8 cellular contexts compared by ENCODE assay signal in genomic region chr6:117976030-117976651, GRCh38.
DNase-seq lines count a peak whose midpoint lies in the region; ATAC-seq and TF ChIP-seq lines count a peak whose summit lies in the region.

No MANE protein-coding gene starts in this region.

- no peak overlapping the region for H3K4me3 Mint-ChIP-seq in type B pancreatic cell
- H3K4me3 Mint-ChIP-seq in activated CD4-positive, alpha-beta memory T cell treated with anti-CD3 and anti-CD28 coated beads for 36 hours, result no peak overlapping the region

- DNase-seq in DMS 273 (lab: John Stamatoyannopoulos, UW; ENCODE audit: unreplicated experiment), result peak; percentile 77
- DNase-seq in DMS 273 treated with DMSO at 0.1 percent for 48 hours (lab: John Stamatoyannopoulos, UW), result no peak
- peak; percentile 55 for DNase-seq in NCI-H2227 (lab: John Stamatoyannopoulos, UW; ENCODE audit: unreplicated experiment)
- DNase-seq in amniotic stem cell (lab: John Stamatoyannopoulos, UW), result peak; percentile 7
- DNase-seq in iPS DF 6.9 (ENCODE audit: low read depth, low spot score), result peak; percentile 35
- DNase-seq in type B pancreatic cell (ENCODE audit: extremely low spot score, unreplicated experiment), result no peak
- DNase-seq in activated CD4-positive, alpha-beta memory T cell treated with anti-CD3 and anti-CD28 coated beads for 36 hours, result no peak

- H3K36me3 ChIP-seq in iPS DF 6.9 (ENCODE audit: control insufficient read depth, insufficient read depth, low read length), result no peaks in the 10 kb centered on the region

- peak; percentile 70 for ATAC-seq in HG02798 (IDR thresholded peaks at IDR 0.05; ENCODE audit: poor library complexity, unreplicated experiment)

- intact Hi-C loops in activated CD4-positive, alpha-beta memory T cell treated with anti-CD3 and anti-CD28 coated beads for 36 hours (cut with micrococcal nuclease), result loop anchor here (1.0 to 5.0 kb wide), 2 partner anchors 286 to 575 kb away; no protein-coding TSS in a partner anchor

- H3K27ac Mint-ChIP-seq in type B pancreatic cell, result no peak overlapping the region
- H3K27ac Mint-ChIP-seq in activated CD4-positive, alpha-beta memory T cell treated with anti-CD3 and anti-CD28 coated beads for 36 hours, result no peak overlapping the region

- no CpG with 5 or more reads among the region's 2 CpGs for WGBS in iPS DF 6.9 (ENCODE audit: insufficient coverage, insufficient read length)

- no peaks in the 10 kb centered on the region for H3K27me3 Mint-ChIP-seq in type B pancreatic cell
- peaks cover 7% of the 10 kb centered on the region for H3K27me3 Mint-ChIP-seq in activated CD4-positive, alpha-beta memory T cell treated with anti-CD3 and anti-CD28 coated beads for 36 hours

- peaks cover 8% of the 10 kb centered on the region for H3K9me3 Mint-ChIP-seq in type B pancreatic cell
- H3K9me3 Mint-ChIP-seq in activated CD4-positive, alpha-beta memory T cell treated with anti-CD3 and anti-CD28 coated beads for 36 hours, result peaks cover 6% of the 10 kb centered on the region

- CTCF ChIA-PET in activated CD4-positive, alpha-beta memory T cell treated with anti-CD3 and anti-CD28 coated beads for 36 hours (lab: Charles Lee), result interaction anchor here (0.6 to 3.7 kb wide), 10 partner anchors 9 to 604 kb away, joined by 3 to 25 read pairs (median 4); no protein-coding TSS in a partner anchor

- no peak overlapping the region for H3K27ac ChIP-seq in iPS DF 6.9 (ENCODE audit: low read length)

- POLR2A ChIA-PET in activated CD4-positive, alpha-beta memory T cell treated with anti-CD3 and anti-CD28 coated beads for 36 hours (lab: Charles Lee), result no interaction called here

- H3K36me3 Mint-ChIP-seq in type B pancreatic cell, result no peaks in the 10 kb centered on the region
- peaks cover 2% of the 10 kb centered on the region for H3K36me3 Mint-ChIP-seq in activated CD4-positive, alpha-beta memory T cell treated with anti-CD3 and anti-CD28 coated beads for 36 hours

- H3K4me1 ChIP-seq in iPS DF 6.9 (ENCODE audit: control insufficient read depth, insufficient read depth, low read length), result peaks cover 2% of the 10 kb centered on the region; the same call in 1 of the 2 replicates

- H3K27me3 ChIP-seq in iPS DF 6.9 (ENCODE audit: control insufficient read depth, insufficient read depth, low read length), result no peaks in the 10 kb centered on the region

- no peaks in the 10 kb centered on the region for H3K4me1 Mint-ChIP-seq in type B pancreatic cell (ENCODE audit: unreplicated experiment)
- H3K4me1 Mint-ChIP-seq in activated CD4-positive, alpha-beta memory T cell treated with anti-CD3 and anti-CD28 coated beads for 36 hours (ENCODE audit: low read depth), result no peaks in the 10 kb centered on the region

- no peak overlapping the region for H3K4me3 ChIP-seq in iPS DF 6.9 (ENCODE audit: low read length)

- peak; percentile 88 for TF ChIP-seq CTCF in type B pancreatic cell (conservative IDR thresholded peaks at IDR 0.05)

- H3K9me3 ChIP-seq in iPS DF 6.9 (ENCODE audit: control insufficient read depth, insufficient read depth, low read length), result no peaks in the 10 kb centered on the region

Comparison
In these comparisons a context has a peak if more than half of its experiments do, and no peak if none do; other contexts are left out.
1. DNase-seq: peak in DMS 273 (single experiment), NCI-H2227 (single experiment), amniotic stem cell (single experiment) and iPS DF 6.9 (single experiment); none in DMS 273 treated with DMSO at 0.1 percent for 48 hours (single experiment), type B pancreatic cell (single experiment) and activated CD4-positive, alpha-beta memory T cell treated with anti-CD3 and anti-CD28 coated beads for 36 hours (single experiment).